12 cellular contexts compared by ENCODE assay signal in the genomic region with DNA sequence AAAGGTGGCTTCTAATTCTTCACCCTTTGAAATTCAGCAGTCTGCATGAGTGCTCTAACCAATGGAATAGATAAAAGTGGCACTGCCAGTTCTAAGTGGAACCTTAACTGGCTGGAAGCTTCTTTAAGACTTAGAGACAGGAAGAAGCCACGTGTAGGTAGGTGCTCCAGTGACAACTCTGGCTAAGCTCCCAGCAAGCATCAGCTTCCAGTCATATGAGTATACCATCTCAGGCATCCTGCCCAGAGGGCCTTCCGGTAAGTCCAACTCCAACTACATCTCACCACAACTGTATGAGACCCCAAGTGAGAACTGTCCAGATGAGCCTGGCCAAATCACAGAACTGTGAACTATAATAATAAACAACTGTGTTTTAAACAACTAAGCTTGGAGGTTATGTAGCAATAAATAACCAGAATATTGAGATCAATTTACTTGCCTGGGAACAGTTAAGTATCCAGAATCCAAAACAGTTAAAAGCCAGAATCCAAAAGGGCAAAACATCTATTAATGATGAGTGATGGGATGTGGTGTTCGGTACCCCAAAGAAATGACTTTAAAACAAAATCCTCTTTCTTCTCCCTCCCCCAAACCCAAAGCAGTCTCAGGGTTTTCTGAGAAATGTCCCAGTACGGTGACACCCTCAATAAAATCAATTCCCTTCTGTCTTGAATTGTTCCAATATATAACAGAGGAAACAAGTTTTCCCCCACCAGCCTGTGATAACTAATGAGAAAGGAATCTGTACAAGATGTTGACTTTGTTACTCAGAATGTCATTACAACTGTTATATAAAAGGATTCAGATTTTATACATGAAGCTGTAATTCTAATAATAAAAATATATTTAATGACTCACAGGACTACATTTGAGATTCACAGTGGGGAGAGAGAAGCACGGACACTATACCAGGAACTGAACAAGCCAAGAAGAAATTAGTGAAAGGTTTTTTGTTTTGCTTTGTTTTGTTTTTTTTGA. TPM values are rescaled to one million over a fixed set of nuclear protein-coding genes. Genes with fewer than 3 reads are reported as not detected.
DNase-seq lines count a peak whose midpoint lies in the region; ATAC-seq and TF ChIP-seq lines count a peak whose summit lies in the region.
"Had no signal": no experiment of that assay in that cellular context is flagged by ENCODE, and none has a peak within 500 bp of the region (broad histone marks: within the 10 kb centered on the region; RNA-seq: fewer than 3 reads in every experiment).

No MANE protein-coding gene starts in this region.

- ATAC-seq in left ventricle myocardium superior: no peak
- ATAC-seq: gastroesophageal sphincter had no signal

- peak overlapping the region; percentile 19; the same call in 1 of the 2 replicates for H3K4me3 ChIP-seq in WI38 (ENCODE audit: low read depth, low read length)
- H3K4me3 ChIP-seq in fibroblast of mammary gland (ENCODE audit: control insufficient read depth, low read depth, low read length): peak overlapping the region; percentile 97
- H3K4me3 ChIP-seq: gastroesophageal sphincter had no signal

- no peak for TF ChIP-seq CTCF in WI38 (IDR thresholded peaks at IDR 0.05; ENCODE audit: low read depth, low read length)
- TF ChIP-seq CTCF in fibroblast of mammary gland (conservative IDR thresholded peaks at IDR 0.05; ENCODE audit: control insufficient read depth, insufficient read depth, low read depth, low read length): no peak

- DNase-seq in H4 (ENCODE audit: low spot score): peak; percentile 58
- DNase-seq in fibroblast of mammary gland (ENCODE audit: low read depth): peak; percentile 97
- DNase-seq in smooth muscle cell of the brain vasculature (ENCODE audit: low read depth, low spot score): peak; percentile 76
- no peak for DNase-seq in NCI-H187 (lab: John Stamatoyannopoulos, UW)
- DNase-seq in left ventricle myocardium superior: no peak
- no peak for DNase-seq in cerebellum (ENCODE audit: low spot score)
- no peak for DNase-seq in NCI-H345 (lab: John Stamatoyannopoulos, UW)
- DNase-seq: activated gamma-delta T cell treated with Interleukin-2 at 50 U/mL for 16 hours; MM.1S; NK-92 treated with Interleukin-12 subunit alpha and Interleukin-12 subunit beta, amount 100 ng/mL, for 24 hours had no signal

- intact Hi-C loops in left ventricle myocardium superior (cut with micrococcal nuclease): no loop called here

RNA-seq across cellular contexts. Expression of a gene that starts 4.2 kb away (rescaled TPM):
- total RNA-seq in H4 (2014; rRNA removed; shearing (Covaris generic)): 4.3 and 6.7 TPM in 2 replicates
- total RNA-seq in left ventricle myocardium superior: 3.7 TPM
- 44.8 TPM for total RNA-seq in cerebellum

Comparison
In these comparisons a context has a peak if more than half of its experiments do, and no peak if none do; other contexts are left out.
1. DNase-seq: peak in H4 (single experiment), fibroblast of mammary gland (single experiment) and smooth muscle cell of the brain vasculature (single experiment); none in NCI-H187 (0 of 2), left ventricle myocardium superior (single experiment), cerebellum (single experiment) and NCI-H345 (single experiment).